Comparison of ENCODE assay signal across 28 cellular contexts in genomic region chr5:168172718-168173045, GRCh38.
DNase-seq lines count a peak whose midpoint lies in the region; ATAC-seq and TF ChIP-seq lines count a peak whose summit lies in the region.
"Had no signal": no experiment of that assay in that cellular context is flagged by ENCODE, and none has a peak within 500 bp of the region (broad histone marks: within the 10 kb centered on the region; RNA-seq: fewer than 3 reads in every experiment).

No MANE protein-coding gene starts in this region.

- H3K4me3 ChIP-seq in right atrium auricular region (no peak overlapping the region), thoracic aorta (peak overlapping the region; percentile 32)
- H3K4me3 ChIP-seq: body of pancreas, dorsolateral prefrontal cortex, gastrocnemius medialis, right lobe of liver, upper lobe of left lung had no signal

- TF ChIP-seq CTCF in right atrium auricular region (IDR thresholded peaks at IDR 0.05) = no peak
- no peak for TF ChIP-seq CTCF in thoracic aorta (IDR thresholded peaks at IDR 0.05)
- TF ChIP-seq CTCF in GM13977 (IDR thresholded peaks at IDR 0.05; ENCODE audit: extremely low read depth, insufficient read depth, missing control alignments) = no peak

- H3K27ac ChIP-seq in right atrium auricular region = peak overlapping the region; percentile 29 to 47
- H3K27ac ChIP-seq in thoracic aorta = peak overlapping the region; percentile 5 to 57
- H3K27ac ChIP-seq: body of pancreas, gastrocnemius medialis, neutrophil, right lobe of liver, upper lobe of left lung had no signal

- H3K9me3 ChIP-seq in right atrium auricular region (no peaks in the 10 kb centered on the region), thoracic aorta (no peaks in the 10 kb centered on the region)
- H3K9me3 ChIP-seq: body of pancreas, gastrocnemius medialis, neutrophil, right lobe of liver, upper lobe of left lung had no signal

- H3K27me3 ChIP-seq in right atrium auricular region = no peaks in the 10 kb centered on the region
- no peaks in the 10 kb centered on the region for H3K27me3 ChIP-seq in thoracic aorta (replicated peaks; ENCODE audit: insufficient read depth)
- H3K27me3 ChIP-seq: body of pancreas, dorsolateral prefrontal cortex, gastrocnemius medialis, neutrophil, right lobe of liver, upper lobe of left lung had no signal

- H3K4me1 ChIP-seq in right atrium auricular region = peaks cover 0 to 11% of the 10 kb centered on the region in 2 donors
- peaks cover 0 to 32% of the 10 kb centered on the region in 2 donors for H3K4me1 ChIP-seq in thoracic aorta (ENCODE audit: control insufficient read depth in 1 of 2, low read depth in 2 of 2)
- H3K4me1 ChIP-seq: body of pancreas, gastrocnemius medialis, right lobe of liver, upper lobe of left lung had no signal

- in situ Hi-C loops in GM13977 (cut with MboI; ENCODE audit: low pct_unique_long_range_greater_than_20kb, low sequenced_read_pairs, unreplicated experiment) = no loop called here

- DNase-seq in NCI-H1092 treated with DMSO at 0.1 percent for 48 hours (lab: John Stamatoyannopoulos, UW) = peak; percentile 16
- no peak for DNase-seq in NCI-H1092 (lab: John Stamatoyannopoulos, UW)
- peak; percentile 61 for DNase-seq in astrocyte of the hippocampus (ENCODE audit: low read depth, low spot score)
- DNase-seq in right atrium auricular region (ENCODE audit: low spot score) = no peak
- DNase-seq in thoracic aorta (ENCODE audit: low spot score) = no peak
- no peak for DNase-seq in GM13977 (ENCODE audit: low spot score)
- DNase-seq in hippocampal formation (lab: John Stamatoyannopoulos, UW) = no peak
- DNase-seq: activated CD4-positive, alpha-beta T cell treated with anti-CD3 and anti-CD28 coated beads, Interleukin-2, amount 50 U/mL, for 4 hours; activated T-cell treated with anti-CD3 and anti-CD28 coated beads, Interleukin-2, amount 50 U/mL, for 48 hours; body of pancreas; Calu3; CD4-positive, CD25-positive, alpha-beta regulatory T cell; DND-41; dorsolateral prefrontal cortex; gastrocnemius medialis; IMR-90; NCI-H1105; NCI-H187; NCI-H446 treated with DMSO at 0.1 percent for 48 hours; OCI-M1; right lobe of liver; stimulated activated CD4-positive, alpha-beta T cell treated with anti-CD3 and anti-CD28 coated beads, Interleukin-4, amount 100 ng/mL, for 24 hours; T-helper 2 cell; upper lobe of left lung had no signal

- ATAC-seq in thoracic aorta (ENCODE audit: insufficient number of reproducible peaks, low FRiP score, low read depth) (no peak), GM19463 (IDR thresholded peaks at IDR 0.05; ENCODE audit: unreplicated experiment) (no peak)
- ATAC-seq: activated CD4-positive, CD25-positive, alpha-beta regulatory T cell treated with anti-CD3 and anti-CD28 coated beads, Interleukin-2, amount 50 U/mL, for 24 hours; body of pancreas; gastrocnemius medialis; left lobe of liver; right lobe of liver had no signal

- H3K36me3 ChIP-seq in right atrium auricular region (no peaks in the 10 kb centered on the region), thoracic aorta (no peaks in the 10 kb centered on the region)
- H3K36me3 ChIP-seq: gastrocnemius medialis, neutrophil, right lobe of liver, upper lobe of left lung had no signal

Comparison
In these comparisons a context has a peak if more than half of its experiments do, and no peak if none do; other contexts are left out.
1. DNase-seq: peak in NCI-H1092 treated with DMSO at 0.1 percent for 48 hours (single experiment) and astrocyte of the hippocampus (single experiment); none in NCI-H1092 (single experiment), right atrium auricular region (single experiment), thoracic aorta (single experiment), GM13977 (single experiment) and hippocampal formation (0 of 2).